In the genomic region with DNA sequence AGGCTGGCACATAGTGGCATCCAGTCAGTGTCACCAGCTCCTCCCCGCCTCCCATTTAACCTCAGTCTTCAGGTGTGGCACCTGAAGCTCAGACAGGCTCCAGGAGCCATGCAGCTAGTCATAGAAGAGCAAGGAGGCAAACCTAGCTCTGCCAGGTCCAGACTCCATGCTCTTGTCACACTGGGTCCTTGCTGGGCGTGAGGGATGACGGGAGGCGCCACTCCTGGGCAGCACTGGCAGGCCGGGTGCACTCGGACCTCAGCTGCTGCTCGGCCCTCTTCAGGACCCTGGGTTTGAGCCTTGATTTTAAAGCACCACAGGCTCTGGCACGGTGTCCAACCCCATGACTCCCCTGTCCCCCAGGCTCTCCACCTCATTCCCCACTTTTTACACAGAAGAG, we compare ENCODE assay signal across 16 cellular contexts. TPM values are rescaled to one million over a fixed set of nuclear protein-coding genes. Genes with fewer than 3 reads are reported as not detected.
A peak's percentile ranks its signal among the peaks of the same experiment; 100 is the strongest.
DNase-seq lines count a peak whose midpoint lies in the region; ATAC-seq, FAIRE-seq and TF ChIP-seq lines count a peak whose summit lies in the region.
"Had no signal": no experiment of that assay in that cellular context is flagged by ENCODE, and none has a peak within 500 bp of the region (broad histone marks: within the 10 kb centered on the region; RNA-seq: fewer than 3 reads in every experiment).

No MANE protein-coding gene starts in this region.

- FAIRE-seq in H1 (lab: Jason Lieb, UNC): no peak
- FAIRE-seq: A549, pancreas had no signal

- H3K56ac ChIP-seq in H1 (replicated peaks; ENCODE audit: insufficient read length, low read depth, low read length): no peak overlapping the region

- H3K36me3 ChIP-seq in H1 (ENCODE audit: control insufficient read depth in 2 of 4, insufficient read depth in 4 of 4, low read length in 3 of 4): no peaks in the 10 kb centered on the region
- no peaks in the 10 kb centered on the region for H3K36me3 ChIP-seq in transverse colon
- H3K36me3 ChIP-seq: adrenal gland, pancreas, SJSA1 had no signal

- peaks cover 37 to 94% (median 79%) of the 10 kb centered on the region in 4 donors for H3K4me1 Mint-ChIP-seq in naive thymus-derived CD8-positive, alpha-beta T cell

- POLR2A ChIA-PET in H1 (lab: Charles Lee; ENCODE audit: partially characterized antibody): no interaction called here
- POLR2A ChIA-PET in naive thymus-derived CD8-positive, alpha-beta T cell (lab: Charles Lee): interaction anchor here (1.0 to 2.1 kb wide), 2 partner anchors 10 to 11 kb away, joined by 4 to 7 read pairs; no protein-coding TSS in a partner anchor

- no peak overlapping the region for H2BK15ac ChIP-seq in H1 (ENCODE audit: low read length)

- in situ Hi-C loops in transverse colon (cut with MboI; ENCODE audit: low pct_ligation_motif_present in 1 of 4, low pct_unique_long_range_greater_than_20kb in 1 of 4, low sequenced_read_pairs in 3 of 4): no loop called here

- H3K4me3 ChIP-seq in H1 (ENCODE audit: extremely low read depth in 1 of 4, insufficient read depth in 2 of 4, low read depth in 3 of 4, low read length in 4 of 4) (no peak overlapping the region), transverse colon (no peak overlapping the region)
- H3K4me3 ChIP-seq: A549, adrenal gland, pancreas, SJSA1 had no signal

- no peaks in the 10 kb centered on the region for H3K27me3 Mint-ChIP-seq in naive thymus-derived CD8-positive, alpha-beta T cell

- no peak for TF ChIP-seq CTCF in H1 (IDR thresholded peaks at IDR 0.05; ENCODE audit: control extremely low read depth in 1 of 3, insufficient read depth in 1 of 3, low read depth in 1 of 3, low read length in 3 of 3)
- no peak for TF ChIP-seq CTCF in transverse colon (IDR thresholded peaks at IDR 0.05)

- H2BK5ac ChIP-seq in H1 (ENCODE audit: low read depth, low read length): peak overlapping the region; percentile 44; the same call in 1 of the 2 replicates

- H3K23me2 ChIP-seq in H1 (ENCODE audit: low read depth, low read length): no peaks in the 10 kb centered on the region

- H4K91ac ChIP-seq in H1 (replicated peaks; ENCODE audit: insufficient read length, low read length): no peak overlapping the region

- H2AFZ ChIP-seq in H1 (ENCODE audit: low read length): no peak overlapping the region

- H3K4ac ChIP-seq in H1 (replicated peaks; ENCODE audit: insufficient read length, low read depth, low read length): no peak overlapping the region

- H3K4me1 ChIP-seq in H1 (replicated peaks in 1 of 4; ENCODE audit: control insufficient read depth in 3 of 4, insufficient read depth in 4 of 4, low read length in 3 of 4) (peaks cover 0 to 20% (median 3%) of the 10 kb centered on the region in 4 experiments; a peak in 6 of 7 replicates), transverse colon (peaks cover 0 to 20% (median 7%) of the 10 kb centered on the region in 4 donors)
- H3K4me1 ChIP-seq: pancreas had no signal

- intact Hi-C loops in Right ventricle myocardium superior (cut with DNase I) (no loop called here), left ventricle myocardium superior (cut with micrococcal nuclease) (no loop called here), transverse colon (cut with DNase I; ENCODE audit: low total_unique reads) (no loop called here)

- CTCF ChIA-PET in H1 (lab: Charles Lee; ENCODE audit: partially characterized antibody): interaction anchor here (0.6 to 10.6 kb wide), 3 partner anchors 15 to 54 kb away, joined by 3 to 78 read pairs (median 3); no protein-coding TSS in a partner anchor

- H2BK20ac ChIP-seq in H1 (ENCODE audit: low read length): no peak overlapping the region

- H3K14ac ChIP-seq in H1 (ENCODE audit: insufficient read length): no peak overlapping the region

- peaks cover 0 to 3% (median 0%) of the 10 kb centered on the region in 3 donors for H3K36me3 Mint-ChIP-seq in naive thymus-derived CD8-positive, alpha-beta T cell

- no peak overlapping the region for H3K9ac ChIP-seq in H1 (replicated peaks in 1 of 4; ENCODE audit: extremely low read depth in 1 of 4, low read depth in 3 of 4, low read length in 3 of 4)

- H3K23ac ChIP-seq in H1 (ENCODE audit: insufficient read length): no peak overlapping the region

- peaks cover 53% of the 10 kb centered on the region for H3K79me1 ChIP-seq in H1 (ENCODE audit: low read depth, low read length)

- H4K8ac ChIP-seq in H1 (ENCODE audit: extremely low read depth, insufficient read depth, low read length): peak overlapping the region; percentile 54; the same call in 1 of the 2 replicates

- peaks cover 0 to 100% of the 10 kb centered on the region in 2 experiments; a peak in 2 of 4 replicates for H3K79me2 ChIP-seq in H1 (ENCODE audit: control insufficient read depth in 1 of 2, insufficient read depth in 2 of 2, low read length in 2 of 2)

- no peak overlapping the region for H2AK5ac ChIP-seq in H1 (ENCODE audit: low read depth, low read length)

- DNase-seq in Right ventricle myocardium superior (no peak), left ventricle myocardium superior (no peak), H1 (ENCODE audit: low read depth in 1 of 2, low spot score in 2 of 2) (no peak), transverse colon (no peak), activated gamma-delta T cell treated with Interleukin-2 at 50 U/mL for 16 hours (no peak)
- no peak for DNase-seq in naive thymus-derived CD8-positive, alpha-beta T cell
- no peak for DNase-seq in stimulated activated CD4-positive, alpha-beta T cell treated with anti-CD3 and anti-CD28 coated beads, Interleukin-4, amount 100 ng/mL, for 24 hours
- DNase-seq: NCI-H526; stimulated activated CD4-positive, alpha-beta T cell treated with anti-CD3 and anti-CD28 coated beads, Interleukin-4, amount 100 ng/mL, for 4 hours had no signal

- H3K9me3 Mint-ChIP-seq in naive thymus-derived CD8-positive, alpha-beta T cell: peaks cover 0 to 2% (median 0%) of the 10 kb centered on the region in 9 donors
- H3K9me3 Mint-ChIP-seq: activated T-helper 2 cell treated with anti-CD3 and anti-CD28 coated beads, Interferon-gamma antibody, Interleukin-2, Interleukin-4, amounts not matched to agents 10 μg/mL and 5 μg/mL and 100 μg/mL, durations not matched to agents 14 hours and 24 hours and 36 hours had no signal

- no peak overlapping the region for H4K5ac ChIP-seq in H1 (ENCODE audit: insufficient read length, low read depth, low read length)

- H3K9me3 ChIP-seq in H1 (ENCODE audit: insufficient read depth in 2 of 2, low read depth in 1 of 2, low read length in 1 of 2) (peaks cover 0 to 2% of the 10 kb centered on the region in 2 experiments; a peak in 1 of 4 replicates), transverse colon (no peaks in the 10 kb centered on the region)
- H3K9me3 ChIP-seq: A549, adrenal gland, pancreas, SJSA1 had no signal

- WGBS in H1 (ENCODE audit: extremely low coverage in 1 of 2, insufficient coverage in 1 of 2, insufficient read length in 1 of 2, insufficient replicate concordance in 2 of 2, low coverage in 1 of 2, low lambda C conversion rate in 2 of 2, missing lambda C conversion rate in 1 of 2), 2 experiments: 91% methylated on average over 8 of the region's 8 CpGs; no CpG with 5 or more reads in 1 of the 2 experiments
- WGBS in transverse colon (ENCODE audit: low coverage in 1 of 2), 2 donors: 90 to 100% methylated on average over 1 to 8 of the region's 8 CpGs

- H3K4me3 Mint-ChIP-seq in naive thymus-derived CD8-positive, alpha-beta T cell: no peak overlapping the region

- H3K27me3 ChIP-seq in H1 (replicated peaks in 1 of 4; ENCODE audit: control insufficient read depth in 3 of 4, extremely low read depth in 1 of 4, insufficient read depth in 3 of 4, low read length in 3 of 4): no peaks in the 10 kb centered on the region
- no peaks in the 10 kb centered on the region for H3K27me3 ChIP-seq in transverse colon
- H3K27me3 ChIP-seq: adrenal gland, pancreas, SJSA1 had no signal

- peaks cover 33 to 52% of the 10 kb centered on the region in 2 experiments for H4K20me1 ChIP-seq in H1 (replicated peaks in 1 of 2; ENCODE audit: control insufficient read depth in 1 of 2, insufficient read depth in 2 of 2, low read length in 2 of 2)

- H3K4me2 ChIP-seq in H1 (ENCODE audit: insufficient read depth in 1 of 2, low read depth in 2 of 2, low read length in 2 of 2): no peak overlapping the region
- H3K4me2 ChIP-seq: A549 had no signal

- TF ChIP-seq POLR2A in H1 (IDR thresholded peaks at IDR 0.05; ENCODE audit: control extremely low read depth in 1 of 2, low read depth in 2 of 2, low read length in 2 of 2) (no peak), transverse colon (IDR thresholded peaks at IDR 0.05) (no peak)

- TF ChIP-seq EP300 in H1 (IDR thresholded peaks at IDR 0.05; ENCODE audit: borderline replicate concordance in 1 of 2, low read depth in 2 of 2, low read length in 2 of 2) (no peak), transverse colon (IDR thresholded peaks at IDR 0.05; ENCODE audit: low read depth) (no peak)

- H3K27ac ChIP-seq in H1 (ENCODE audit: low read depth, low read length) (no peak overlapping the region), transverse colon (peak overlapping the region in 3 of 4 donors; percentile 13 to 65 (median 40))
- H3K27ac ChIP-seq: A549, pancreas, SJSA1 had no signal

- H2BK12ac ChIP-seq in H1 (ENCODE audit: low read depth, low read length): no peak overlapping the region

- H3K18ac ChIP-seq in H1 (ENCODE audit: extremely low read depth, low read length): no peak overlapping the region

- ATAC-seq in Right ventricle myocardium superior (ENCODE audit: poor library complexity) (peak; percentile 1), left ventricle myocardium superior (no peak), GM21447 (IDR thresholded peaks at IDR 0.05; ENCODE audit: unreplicated experiment) (no peak)
- no peak for ATAC-seq in naive thymus-derived CD8-positive, alpha-beta T cell
- ATAC-seq: A549; activated CD4-positive, CD25-positive, alpha-beta regulatory T cell treated with anti-CD3 and anti-CD28 coated beads, Interleukin-2, amount 50 U/mL, for 24 hours had no signal

- no peak overlapping the region for H2BK120ac ChIP-seq in H1 (replicated peaks; ENCODE audit: low read depth, low read length)

- peak overlapping the region; percentile 36 to 91 (median 72) for H3K27ac Mint-ChIP-seq in naive thymus-derived CD8-positive, alpha-beta T cell
- H3K27ac Mint-ChIP-seq: activated T-helper 2 cell treated with anti-CD3 and anti-CD28 coated beads, Interferon-gamma antibody, Interleukin-2, Interleukin-4, amounts not matched to agents 10 μg/mL and 5 μg/mL and 100 μg/mL, durations not matched to agents 14 hours and 24 hours and 36 hours had no signal

- TF ChIP-seq RAD21 in H1 (IDR thresholded peaks at IDR 0.05 in 1 of 2, conservative IDR thresholded peaks at IDR 0.05 in 1 of 2; ENCODE audit: low read depth in 2 of 2, low read length in 2 of 2): no peak

RNA-seq across cellular contexts. Expression of gene ITPK1, which starts 24.1 kb away (rescaled TPM):
- total RNA-seq in Right ventricle myocardium superior (115 TPM), left ventricle myocardium superior (136 TPM), transverse colon (100 to 1,000 TPM in 3 of 4 donors, 10 to 100 TPM in 1; 64.8 to 235 (median 128) TPM)
- total RNA-seq in H1 (2021; fragmentation: NEBNext Ultra II Directional; extraction: Animal tissue kit (Norgen Biotek cat#: 25700)): 143 and 148 TPM in 2 replicates
- polyA plus RNA-seq in H1 (2011; rRNA removed): 108 and 114 TPM in 2 replicates
- polyA plus RNA-seq in H1 (2011; cell fraction: cytosol; rRNA removed): 87.6 TPM
- 123 TPM for polyA plus RNA-seq in H1 (2011; cell fraction: nucleus; rRNA removed)
- 86.3 to 118 TPM (median 110 TPM) in 4 replicates for polyA plus RNA-seq in H1 (2012, experiment 1 of 2)
- polyA plus RNA-seq in H1 (2012, experiment 2 of 2): 103 TPM
- 62.3 TPM for polyA plus RNA-seq in H1 (2013, experiment 1 of 2)
- polyA plus RNA-seq in H1 (2013, experiment 2 of 2): 61.5 TPM
- polyA minus RNA-seq in H1 (2011; rRNA and poly(A)+ RNA removed): 278 and 326 TPM in 2 replicates
- 85.3 TPM for polyA minus RNA-seq in H1 (2011; cell fraction: cytosol; rRNA and poly(A)+ RNA removed)
- polyA minus RNA-seq in H1 (2011; cell fraction: nucleus; rRNA and poly(A)+ RNA removed): 55.2 TPM
- total RNA-seq in naive thymus-derived CD8-positive, alpha-beta T cell: 10 to 100 TPM; 33.1 to 34.6 TPM
- 10 to 100 TPM; 25.3 to 41.1 (median 32.5) TPM for polyA plus RNA-seq in naive thymus-derived CD8-positive, alpha-beta T cell
